1 cellular context compared by ENCODE assay signal in genomic region chr7:5614579-5614978, GRCh38.
TF ChIP-seq lines count a peak whose summit lies in the region.

No MANE protein-coding gene starts in this region.

TF ChIP-seq in GM12878, 131 proteins besides CTCF, POLR2A, EP300 and RAD21 (continued from another document):
- TF ChIP-seq EZH2 (IDR thresholded peaks at IDR 0.05; ENCODE audit: borderline replicate concordance, control insufficient read depth, low read depth, low read length), result no peak
- no peak for TF ChIP-seq ETV6 (conservative IDR thresholded peaks at IDR 0.05 in 1 of 2, IDR thresholded peaks at IDR 0.05 in 1 of 2; ENCODE audit: borderline replicate concordance in 1 of 2, low read depth in 1 of 2)
- no peak for TF ChIP-seq ZNF24 (IDR thresholded peaks at IDR 0.05)
TF ChIP-seq in GM12878: peak in this region for 0.
